ENCODE assay signal across 9 cellular contexts in genomic region chr2:48105848-48106247, GRCh38.
DNase-seq lines count a peak whose midpoint lies in the region; ATAC-seq and TF ChIP-seq lines count a peak whose summit lies in the region.
"Had no signal": no experiment of that assay in that cellular context is flagged by ENCODE, and none has a peak within 500 bp of the region (broad histone marks: within the 10 kb centered on the region; RNA-seq: fewer than 3 reads in every experiment).

No MANE protein-coding gene starts in this region.

- H3K9me2 ChIP-seq in hepatocyte (replicated peaks; ENCODE audit: insufficient read depth), result no peaks in the 10 kb centered on the region

- CTCF ChIA-PET in activated naive CD4-positive, alpha-beta T cell treated with anti-CD3 and anti-CD28 coated beads for 36 hours (lab: Charles Lee), result interaction anchor here (0.6 to 6.4 kb wide), 5 partner anchors 15 to 406 kb away, joined by 4 to 80 read pairs (median 4); no protein-coding TSS in a partner anchor
- CTCF ChIA-PET in WTC11 (lab: Charles Lee), result interaction anchor here (0.6 to 3.3 kb wide), 2 partner anchors 89 to 199 kb away, joined by 3 to 24 read pairs; partner anchors contain the start of gene FBXO11

- ATAC-seq in WTC11, result peak; percentile 18

- peaks cover 2% of the 10 kb centered on the region for H3K27me3 Mint-ChIP-seq in activated naive CD4-positive, alpha-beta T cell treated with anti-CD3 and anti-CD28 coated beads for 36 hours (ENCODE audit: low read depth)
- no peaks in the 10 kb centered on the region for H3K27me3 Mint-ChIP-seq in WTC11 (ENCODE audit: low read depth)

- H3K4me1 Mint-ChIP-seq in activated naive CD4-positive, alpha-beta T cell treated with anti-CD3 and anti-CD28 coated beads for 36 hours (ENCODE audit: low read depth), result peaks cover 19% of the 10 kb centered on the region
- H3K4me1 Mint-ChIP-seq in WTC11, result peaks cover 24% of the 10 kb centered on the region

- H4K20me1 ChIP-seq in hepatocyte (ENCODE audit: insufficient read depth, poor library complexity, severe bottlenecking), result no peaks in the 10 kb centered on the region

- no peak overlapping the region for H3K27ac Mint-ChIP-seq in activated naive CD4-positive, alpha-beta T cell treated with anti-CD3 and anti-CD28 coated beads for 36 hours
- H3K27ac Mint-ChIP-seq in WTC11, result peak overlapping the region; percentile 43; the same call in 1 of the 2 replicates

- H3K4me3 ChIP-seq in hepatocyte (no peak overlapping the region), MG63 (no peak overlapping the region)

- H3K4me1 ChIP-seq in hepatocyte (ENCODE audit: insufficient read depth), result peaks cover 11% of the 10 kb centered on the region

- TF ChIP-seq CTCF in WTC11 (IDR thresholded peaks at IDR 0.05) (no peak), hepatocyte (IDR thresholded peaks at IDR 0.05; ENCODE audit: poor library complexity) (no peak)

- POLR2A ChIA-PET in WTC11 (lab: Charles Lee), result no interaction called here

- peak overlapping the region; percentile 2 for H3K4me3 Mint-ChIP-seq in activated naive CD4-positive, alpha-beta T cell treated with anti-CD3 and anti-CD28 coated beads for 36 hours
- H3K4me3 Mint-ChIP-seq in WTC11, result no peak overlapping the region

- H3K36me3 Mint-ChIP-seq in activated naive CD4-positive, alpha-beta T cell treated with anti-CD3 and anti-CD28 coated beads for 36 hours (ENCODE audit: low read depth), result no peaks in the 10 kb centered on the region
- H3K36me3 Mint-ChIP-seq in WTC11, result no peaks in the 10 kb centered on the region
- H3K36me3 Mint-ChIP-seq: CD4-positive, CD25-positive, alpha-beta regulatory T cell had no signal

- peak overlapping the region; percentile 36 for H2AFZ ChIP-seq in hepatocyte

- peak overlapping the region; percentile 60 for H3K27ac ChIP-seq in hepatocyte

- no peaks in the 10 kb centered on the region for H3K79me2 ChIP-seq in hepatocyte

- H3K9me3 Mint-ChIP-seq in activated naive CD4-positive, alpha-beta T cell treated with anti-CD3 and anti-CD28 coated beads for 36 hours, result no peaks in the 10 kb centered on the region
- peaks cover 2% of the 10 kb centered on the region; the same call in 1 of the 2 replicates for H3K9me3 Mint-ChIP-seq in WTC11
- H3K9me3 Mint-ChIP-seq: CD4-positive, CD25-positive, alpha-beta regulatory T cell had no signal

- intact Hi-C loops in activated naive CD4-positive, alpha-beta T cell treated with anti-CD3 and anti-CD28 coated beads for 36 hours (cut with micrococcal nuclease), result loop anchor here (1.0 to 5.0 kb wide), 5 partner anchors 200 to 771 kb away; partner anchors contain the start of genes FBXO11 and MSH6

- WGBS in hepatocyte (ENCODE audit: low lambda C conversion rate, missing lambda C conversion rate), result 87% methylated on average over 11 of the region's 11 CpGs

- no peak for DNase-seq in activated naive CD4-positive, alpha-beta T cell treated with anti-CD3 and anti-CD28 coated beads for 36 hours
- DNase-seq in activated naive CD4-positive, alpha-beta T cell (lab: John Stamatoyannopoulos, UW), result no peak
- DNase-seq in WTC11 (ENCODE audit: low spot score) (no peak), hepatocyte (ENCODE audit: low spot score) (no peak), superior temporal gyrus (ENCODE audit: extremely low spot score) (peak; percentile 33), islet precursor cell (no peak), MG63 (no peak), NCI-H2081 (lab: John Stamatoyannopoulos, UW) (no peak)

- H3K27me3 ChIP-seq in hepatocyte (no peaks in the 10 kb centered on the region), MG63 (no peaks in the 10 kb centered on the region)

- peak overlapping the region; percentile 52 for H3K4me2 ChIP-seq in hepatocyte

- H3K36me3 ChIP-seq in hepatocyte (replicated peaks; ENCODE audit: insufficient read depth, low read depth) (no peaks in the 10 kb centered on the region), MG63 (no peaks in the 10 kb centered on the region)

- no peaks in the 10 kb centered on the region for H3K9me3 ChIP-seq in hepatocyte (ENCODE audit: low read depth)
- H3K9me3 ChIP-seq in MG63, result no peaks in the 10 kb centered on the region

TF ChIP-seq in WTC11, 78 proteins besides CTCF, POLR2A, EP300 and RAD21:
- TF ChIP-seq ZNF317 (CRISPR knock-in tag; IDR thresholded peaks at IDR 0.05; ENCODE audit: borderline replicate concordance, low read depth), result no peak
- TF ChIP-seq, protein P1, sequence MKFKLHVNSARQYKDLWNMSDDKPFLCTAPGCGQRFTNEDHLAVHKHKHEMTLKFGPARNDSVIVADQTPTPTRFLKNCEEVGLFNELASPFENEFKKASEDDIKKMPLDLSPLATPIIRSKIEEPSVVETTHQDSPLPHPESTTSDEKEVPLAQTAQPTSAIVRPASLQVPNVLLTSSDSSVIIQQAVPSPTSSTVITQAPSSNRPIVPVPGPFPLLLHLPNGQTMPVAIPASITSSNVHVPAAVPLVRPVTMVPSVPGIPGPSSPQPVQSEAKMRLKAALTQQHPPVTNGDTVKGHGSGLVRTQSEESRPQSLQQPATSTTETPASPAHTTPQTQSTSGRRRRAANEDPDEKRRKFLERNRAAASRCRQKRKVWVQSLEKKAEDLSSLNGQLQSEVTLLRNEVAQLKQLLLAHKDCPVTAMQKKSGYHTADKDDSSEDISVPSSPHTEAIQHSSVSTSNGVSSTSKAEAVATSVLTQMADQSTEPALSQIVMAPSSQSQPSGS (CRISPR knock-in tag; IDR thresholded peaks at IDR 0.05; ENCODE audit: borderline replicate concordance, low read depth), result no peak
- TF ChIP-seq, protein P2, sequence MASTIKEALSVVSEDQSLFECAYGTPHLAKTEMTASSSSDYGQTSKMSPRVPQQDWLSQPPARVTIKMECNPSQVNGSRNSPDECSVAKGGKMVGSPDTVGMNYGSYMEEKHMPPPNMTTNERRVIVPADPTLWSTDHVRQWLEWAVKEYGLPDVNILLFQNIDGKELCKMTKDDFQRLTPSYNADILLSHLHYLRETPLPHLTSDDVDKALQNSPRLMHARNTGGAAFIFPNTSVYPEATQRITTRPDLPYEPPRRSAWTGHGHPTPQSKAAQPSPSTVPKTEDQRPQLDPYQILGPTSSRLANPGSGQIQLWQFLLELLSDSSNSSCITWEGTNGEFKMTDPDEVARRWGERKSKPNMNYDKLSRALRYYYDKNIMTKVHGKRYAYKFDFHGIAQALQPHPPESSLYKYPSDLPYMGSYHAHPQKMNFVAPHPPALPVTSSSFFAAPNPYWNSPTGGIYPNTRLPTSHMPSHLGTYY (CRISPR knock-in tag; IDR thresholded peaks at IDR 0.05), result no peak
- TF ChIP-seq, protein P3, sequence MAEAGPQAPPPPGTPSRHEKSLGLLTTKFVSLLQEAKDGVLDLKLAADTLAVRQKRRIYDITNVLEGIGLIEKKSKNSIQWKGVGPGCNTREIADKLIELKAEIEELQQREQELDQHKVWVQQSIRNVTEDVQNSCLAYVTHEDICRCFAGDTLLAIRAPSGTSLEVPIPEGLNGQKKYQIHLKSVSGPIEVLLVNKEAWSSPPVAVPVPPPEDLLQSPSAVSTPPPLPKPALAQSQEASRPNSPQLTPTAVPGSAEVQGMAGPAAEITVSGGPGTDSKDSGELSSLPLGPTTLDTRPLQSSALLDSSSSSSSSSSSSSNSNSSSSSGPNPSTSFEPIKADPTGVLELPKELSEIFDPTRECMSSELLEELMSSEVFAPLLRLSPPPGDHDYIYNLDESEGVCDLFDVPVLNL (CRISPR knock-in tag; IDR thresholded peaks at IDR 0.05; ENCODE audit: borderline replicate concordance, low read depth), result no peak
- TF ChIP-seq, protein P4, sequence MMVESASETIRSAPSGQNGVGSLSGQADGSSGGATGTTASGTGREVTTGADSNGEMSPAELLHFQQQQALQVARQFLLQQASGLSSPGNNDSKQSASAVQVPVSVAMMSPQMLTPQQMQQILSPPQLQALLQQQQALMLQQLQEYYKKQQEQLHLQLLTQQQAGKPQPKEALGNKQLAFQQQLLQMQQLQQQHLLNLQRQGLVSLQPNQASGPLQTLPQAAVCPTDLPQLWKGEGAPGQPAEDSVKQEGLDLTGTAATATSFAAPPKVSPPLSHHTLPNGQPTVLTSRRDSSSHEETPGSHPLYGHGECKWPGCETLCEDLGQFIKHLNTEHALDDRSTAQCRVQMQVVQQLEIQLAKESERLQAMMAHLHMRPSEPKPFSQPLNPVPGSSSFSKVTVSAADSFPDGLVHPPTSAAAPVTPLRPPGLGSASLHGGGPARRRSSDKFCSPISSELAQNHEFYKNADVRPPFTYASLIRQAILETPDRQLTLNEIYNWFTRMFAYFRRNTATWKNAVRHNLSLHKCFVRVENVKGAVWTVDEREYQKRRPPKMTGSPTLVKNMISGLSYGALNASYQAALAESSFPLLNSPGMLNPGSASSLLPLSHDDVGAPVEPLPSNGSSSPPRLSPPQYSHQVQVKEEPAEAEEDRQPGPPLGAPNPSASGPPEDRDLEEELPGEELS (CRISPR knock-in tag; IDR thresholded peaks at IDR 0.05), result no peak
